Comparison of ENCODE assay signal across 10 cellular contexts in genomic region chr13:32001769-32002168, GRCh38.
"Had no signal": no experiment of that assay in that cellular context is flagged by ENCODE, and none has a peak within 500 bp of the region (broad histone marks: within the 10 kb centered on the region; RNA-seq: fewer than 3 reads in every experiment).

No MANE protein-coding gene starts in this region.

- H3K4me1 ChIP-seq: psoas muscle had no signal

- H3K27ac ChIP-seq: esophagus muscularis mucosa, psoas muscle, sigmoid colon had no signal

- H3K9me3 ChIP-seq: esophagus muscularis mucosa, left lung, psoas muscle, sigmoid colon, upper lobe of left lung had no signal

- DNase-seq: hypothalamus; kidney; left lung; psoas muscle; sigmoid colon; stimulated activated CD4-positive, alpha-beta T cell treated with anti-CD3 and anti-CD28 coated beads, Interleukin-1b, Interleukin-23, amount 100 ng/mL, for 48 hours had no signal

- ATAC-seq: activated CD4-positive, CD25-positive, alpha-beta regulatory T cell treated with anti-CD3 and anti-CD28 coated beads, Interleukin-2, amount 50 U/mL, for 24 hours had no signal

- H3K4me3 ChIP-seq: coronary artery, esophagus muscularis mucosa, left lung, psoas muscle, sigmoid colon, upper lobe of left lung had no signal

- H3K27me3 ChIP-seq: esophagus muscularis mucosa, left lung, sigmoid colon, upper lobe of left lung had no signal

- H3K36me3 ChIP-seq: esophagus muscularis mucosa, left lung, sigmoid colon, upper lobe of left lung had no signal
